ENCODE assay signal across 23 cellular contexts in the genomic region with DNA sequence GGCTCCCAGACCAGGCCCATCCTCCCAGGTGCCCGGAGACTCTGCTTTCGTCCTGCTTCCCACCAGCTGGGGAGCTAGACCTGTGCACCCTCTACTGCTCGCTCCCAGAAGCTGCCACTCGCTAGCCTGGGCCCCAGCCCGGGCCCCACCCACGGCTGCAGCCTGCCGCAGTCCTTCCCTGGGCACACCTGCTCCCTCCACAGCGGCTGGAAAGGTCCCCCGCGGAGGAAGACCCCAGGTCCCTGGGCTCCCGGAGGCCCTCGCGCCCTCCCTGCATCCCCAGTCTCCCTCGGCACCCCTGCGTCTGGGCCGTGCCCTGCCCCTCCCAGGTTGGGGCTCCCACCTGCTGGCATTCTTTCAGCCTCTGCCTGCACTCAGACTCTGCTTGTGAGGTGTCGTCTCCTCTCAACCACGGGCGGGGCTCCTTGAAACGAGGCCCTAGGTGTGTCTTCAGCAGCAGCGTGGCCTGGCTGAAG. TPM values are rescaled to one million over a fixed set of nuclear protein-coding genes. Genes with fewer than 3 reads are reported as not detected.
"Had no signal": no experiment of that assay in that cellular context is flagged by ENCODE, and none has a peak within 500 bp of the region (broad histone marks: within the 10 kb centered on the region; RNA-seq: fewer than 3 reads in every experiment).

No MANE protein-coding gene starts in this region.

- H3K9me3 ChIP-seq: left ventricle myocardium inferior, sigmoid colon, thoracic aorta, upper lobe of left lung had no signal

- H3K4me3 Mint-ChIP-seq: activated CD8-positive, alpha-beta T cell treated with anti-CD3 and anti-CD28 coated beads, Interleukin-2, amount 10 ng/mL, durations not matched to agents 7 days and 5 days; activated naive CD8-positive, alpha-beta T cell treated with anti-CD3 and anti-CD28 coated beads for 36 hours; immature natural killer cell; nephron; T-cell; T-helper 2 cell treated with Interferon-gamma antibody and Interleukin-4, amounts not matched to agents 5 μg/mL and 100 μg/mL, for 36 hours had no signal

- H3K9me3 Mint-ChIP-seq: activated naive CD8-positive, alpha-beta T cell treated with anti-CD3 and anti-CD28 coated beads for 36 hours; immature natural killer cell; nephron; T-cell; T-helper 2 cell treated with Interferon-gamma antibody and Interleukin-4, amounts not matched to agents 5 μg/mL and 100 μg/mL, for 36 hours had no signal

- H3K27me3 Mint-ChIP-seq: activated naive CD8-positive, alpha-beta T cell treated with anti-CD3 and anti-CD28 coated beads for 36 hours; T-cell had no signal

- ATAC-seq: activated CD8-positive, alpha-beta T cell treated with anti-CD3 and anti-CD28 coated beads, Interleukin-2, amount 10 ng/mL, durations not matched to agents 7 days and 5 days; SK-N-SH treated with all-trans-retinoic acid at 6 μM for 48 hours; T-cell had no signal

- H3K27me3 ChIP-seq: sigmoid colon, upper lobe of left lung had no signal

- H3K27ac Mint-ChIP-seq: activated CD8-positive, alpha-beta T cell treated with anti-CD3 and anti-CD28 coated beads, Interleukin-2, amount 10 ng/mL, durations not matched to agents 7 days and 5 days; activated naive CD8-positive, alpha-beta T cell treated with anti-CD3 and anti-CD28 coated beads for 36 hours; immature natural killer cell; nephron; T-cell; T-helper 2 cell treated with Interferon-gamma antibody and Interleukin-4, amounts not matched to agents 5 μg/mL and 100 μg/mL, for 36 hours had no signal

- H3K27ac ChIP-seq: left ventricle myocardium inferior, sigmoid colon, thoracic aorta, upper lobe of left lung, VCaP had no signal

- H3K4me3 ChIP-seq: left ventricle myocardium inferior, sigmoid colon, thoracic aorta, upper lobe of left lung had no signal

- DNase-seq: activated CD4-positive, alpha-beta T cell treated with anti-CD3 and anti-CD28 coated beads for 1 hour; activated CD4-positive, alpha-beta T cell treated with anti-CD3 and anti-CD28 coated beads, Interleukin-2, amount 50 U/mL, for 1 hour; activated CD8-positive, alpha-beta T cell treated with anti-CD3 and anti-CD28 coated beads, Interleukin-2, amount 10 ng/mL, durations not matched to agents 7 days and 5 days; activated naive CD4-positive, alpha-beta T cell; activated naive CD8-positive, alpha-beta T cell treated with anti-CD3 and anti-CD28 coated beads for 36 hours; cerebellar nuclear complex; foreskin fibroblast; immature natural killer cell; left ventricle myocardium inferior; occipital lobe; posterior cingulate gyrus; sigmoid colon; stimulated activated CD4-positive, alpha-beta T cell treated with anti-CD3 and anti-CD28 coated beads, Interleukin-2, amount 100 ng/mL, for 48 hours; stimulated activated CD8-positive, alpha-beta memory T cell treated with anti-CD3 and anti-CD28 coated beads, Interleukin-4, amount 100 ng/mL, for 48 hours; stimulated activated naive CD4-positive, alpha-beta T cell; T-cell had no signal

RNA-seq across cellular contexts. Expression of a gene that starts 57.6 kb away (rescaled TPM):
- total RNA-seq: kidney epithelial cell, occipital lobe had no signal
- polyA plus RNA-seq: immature natural killer cell had no signal
